ENCODE assay signal across 1 cellular context in genomic region chr7:2844153-2845077, GRCh38.
TF ChIP-seq lines count a peak whose summit lies in the region.

Gene GNA12 (minus strand): TSS chr7:2844308. CDS start chr7:2844161, 147 bp downstream.

TF ChIP-seq in H1, 55 proteins besides CTCF, POLR2A, EP300 and RAD21 (continued from another document):
- no peak for TF ChIP-seq ATF2 (IDR thresholded peaks at IDR 0.05; ENCODE audit: low read length)
- TF ChIP-seq BCL11A (IDR thresholded peaks at IDR 0.05; ENCODE audit: low read depth in 2 of 2, low read length in 2 of 2): no peak
- no peak for TF ChIP-seq CHD1 (IDR thresholded peaks at IDR 0.05; ENCODE audit: low read depth, low read length)
- no peak for TF ChIP-seq FOSL1 (IDR thresholded peaks at IDR 0.05; ENCODE audit: insufficient read depth, low read depth, low read length)
- no peak for TF ChIP-seq GABPA (IDR thresholded peaks at IDR 0.05; ENCODE audit: borderline replicate concordance, insufficient read depth, low read length)
- no peak; the same call in 1 of the 2 replicates for TF ChIP-seq MAX (IDR thresholded peaks at IDR 0.05)
- no peak for TF ChIP-seq SAP30 (IDR thresholded peaks at IDR 0.05; ENCODE audit: insufficient read depth, insufficient replicate concordance, low read length)
- no peak for TF ChIP-seq SIX5 (IDR thresholded peaks at IDR 0.05; ENCODE audit: low read depth, low read length)
- no peak for TF ChIP-seq CBX8 (IDR thresholded peaks at IDR 0.05; ENCODE audit: borderline replicate concordance, low read depth, low read length)
- no peak for TF ChIP-seq SIN3A (conservative IDR thresholded peaks at IDR 0.05 in 1 of 2, IDR thresholded peaks at IDR 0.05 in 1 of 2; ENCODE audit: low read depth in 1 of 2, low read length in 2 of 2)
- TF ChIP-seq NRF1 (IDR thresholded peaks at IDR 0.05; ENCODE audit: low read depth, low read length): no peak
- TF ChIP-seq CHD7 (IDR thresholded peaks at IDR 0.05; ENCODE audit: insufficient replicate concordance, low read length): no peak
- no peak for TF ChIP-seq USF2 (IDR thresholded peaks at IDR 0.05; ENCODE audit: low read length)
- TF ChIP-seq TEAD4 (IDR thresholded peaks at IDR 0.05; ENCODE audit: low read depth, low read length): no peak
- TF ChIP-seq SP1 (IDR thresholded peaks at IDR 0.05; ENCODE audit: low read depth, low read length): peak; percentile 89
- TF ChIP-seq SP4 (IDR thresholded peaks at IDR 0.05; ENCODE audit: low read length): peak; percentile 81; the same call in 1 of the 2 replicates
- TF ChIP-seq POU5F1 (IDR thresholded peaks at IDR 0.05; ENCODE audit: low read depth, low read length): no peak
- peak; percentile 53; the same call in 1 of the 2 replicates for TF ChIP-seq CREB1 (IDR thresholded peaks at IDR 0.05)
- no peak for TF ChIP-seq GTF2F1 (IDR thresholded peaks at IDR 0.05; ENCODE audit: borderline replicate concordance, low read depth, low read length)
- no peak for TF ChIP-seq SIRT6 (IDR thresholded peaks at IDR 0.05; ENCODE audit: low read length)
- peak; percentile 82; the same call in 1 of the 2 replicates for TF ChIP-seq CHD2 (IDR thresholded peaks at IDR 0.05; ENCODE audit: low read length)
- no peak for TF ChIP-seq EGR1 (IDR thresholded peaks at IDR 0.05; ENCODE audit: borderline replicate concordance, low read depth, low read length)
- no peak for TF ChIP-seq CTBP2 (IDR thresholded peaks at IDR 0.05; ENCODE audit: borderline replicate concordance, insufficient read depth, insufficient read length, low read length)
- TF ChIP-seq SP2 (IDR thresholded peaks at IDR 0.05; ENCODE audit: low read length): peak; percentile 63
- no peak for TF ChIP-seq ASH2L (IDR thresholded peaks at IDR 0.05; ENCODE audit: low read length)
- no peak for TF ChIP-seq BRCA1 (IDR thresholded peaks at IDR 0.05; ENCODE audit: low read depth, low read length)
- no peak for TF ChIP-seq RNF2 (IDR thresholded peaks at IDR 0.05; ENCODE audit: borderline replicate concordance, low read depth, low read length, missing control alignments, poor library complexity, severe bottlenecking)
- TF ChIP-seq HDAC6 (IDR thresholded peaks at IDR 0.05; ENCODE audit: low read depth, low read length): no peak
- TF ChIP-seq TAF1 (IDR thresholded peaks at IDR 0.05; ENCODE audit: low read depth, low read length): peak; percentile 69; the same call in 1 of the 2 replicates
- no peak for TF ChIP-seq ATF3 (IDR thresholded peaks at IDR 0.05; ENCODE audit: insufficient read depth, low read depth, low read length)
- TF ChIP-seq POLR2AphosphoS5 (IDR thresholded peaks at IDR 0.05; ENCODE audit: low read depth, low read length): peak; percentile 45
- TF ChIP-seq TCF12 (IDR thresholded peaks at IDR 0.05; ENCODE audit: low read depth, low read length): 0 out of 2 replicates have a peak, but pooled peaks have one; percentile 55
- TF ChIP-seq NANOG (IDR thresholded peaks at IDR 0.05; ENCODE audit: insufficient read depth, low read depth, low read length, poor library complexity, severe bottlenecking): no peak
- no peak for TF ChIP-seq KDM1A (IDR thresholded peaks at IDR 0.05; ENCODE audit: borderline replicate concordance, low read length)
- 0 out of 4 replicates have a peak, but pooled peaks of 1 of the 2 experiments have one; percentile 11 for TF ChIP-seq HDAC2 (IDR thresholded peaks at IDR 0.05; ENCODE audit: borderline replicate concordance in 1 of 2, low read depth in 2 of 2, low read length in 2 of 2)
- TF ChIP-seq JUND (IDR thresholded peaks at IDR 0.05; ENCODE audit: low read length): no peak
- TF ChIP-seq YY1 (IDR thresholded peaks at IDR 0.05; ENCODE audit: low read depth, low read length): no peak
- no peak for TF ChIP-seq SUZ12 (IDR thresholded peaks at IDR 0.05; ENCODE audit: low read length)
- peak; percentile 33 for TF ChIP-seq MAFK (IDR thresholded peaks at IDR 0.05; ENCODE audit: low read depth, low read length)
- no peak for TF ChIP-seq EZH2 (IDR thresholded peaks at IDR 0.05; ENCODE audit: low read depth, low read length, severe bottlenecking)
- peak; percentile 13 for TF ChIP-seq KDM4A (IDR thresholded peaks at IDR 0.05; ENCODE audit: low read depth, low read length, severe bottlenecking)
- TF ChIP-seq E2F6 (IDR thresholded peaks at IDR 0.05): no peak
- TF ChIP-seq JUN (IDR thresholded peaks at IDR 0.05; ENCODE audit: low read depth, low read length): no peak
- no peak for TF ChIP-seq RXRA (IDR thresholded peaks at IDR 0.05; ENCODE audit: insufficient read depth, low read depth, low read length)
- TF ChIP-seq CEBPB (IDR thresholded peaks at IDR 0.05; ENCODE audit: low read depth, low read length): no peak
